Comparison of ENCODE assay signal across 12 cellular contexts in the genomic region with DNA sequence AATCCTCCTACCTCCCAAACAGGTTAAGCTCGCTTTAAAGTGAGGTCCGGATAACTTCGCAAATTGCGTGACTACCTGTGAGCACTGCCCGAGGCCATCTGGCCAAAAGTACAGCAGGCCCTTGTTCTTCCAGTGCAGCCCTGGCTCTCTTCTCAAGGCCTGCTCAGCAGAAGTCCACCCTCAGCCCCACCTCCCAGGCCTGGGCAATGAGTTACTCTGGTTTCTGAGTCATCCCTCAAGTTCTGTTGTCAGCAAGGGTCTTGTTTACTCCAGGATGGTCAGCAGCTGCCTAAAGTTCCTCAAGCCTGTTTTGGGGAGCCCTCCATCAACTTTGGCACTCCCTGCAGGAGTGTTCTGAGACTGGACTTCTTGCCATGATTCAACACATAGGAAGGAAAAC.
DNase-seq lines count a peak whose midpoint lies in the region; TF ChIP-seq lines count a peak whose summit lies in the region.
"Had no signal": no experiment of that assay in that cellular context is flagged by ENCODE, and none has a peak within 500 bp of the region (broad histone marks: within the 10 kb centered on the region; RNA-seq: fewer than 3 reads in every experiment).

No MANE protein-coding gene starts in this region.

- H3K4me3 Mint-ChIP-seq in chondrocyte (ENCODE audit: unreplicated experiment): no peak overlapping the region
- H3K4me3 Mint-ChIP-seq: mesothelial cell of epicardium, T-helper 17 cell had no signal

- no peak for TF ChIP-seq CTCF in chondrocyte (IDR thresholded peaks at IDR 0.05)
- no peak for TF ChIP-seq CTCF in thyroid gland (IDR thresholded peaks at IDR 0.05)

- no peaks in the 10 kb centered on the region for H3K27me3 ChIP-seq in thyroid gland

- no peak for TF ChIP-seq POLR2A in thyroid gland (IDR thresholded peaks at IDR 0.05)

- H3K27me3 Mint-ChIP-seq in chondrocyte (ENCODE audit: low read depth): no peaks in the 10 kb centered on the region
- H3K27me3 Mint-ChIP-seq: T-helper 17 cell had no signal

- H3K4me3 ChIP-seq in thyroid gland (replicated peaks in 1 of 3): no peak overlapping the region
- H3K4me3 ChIP-seq: cardiac muscle cell had no signal

- intact Hi-C loops in thyroid gland (cut with DNase I): no loop called here

- no peaks in the 10 kb centered on the region for H3K9me3 ChIP-seq in thyroid gland

- peaks cover 15% of the 10 kb centered on the region for H3K36me3 Mint-ChIP-seq in chondrocyte (ENCODE audit: low read depth)
- H3K36me3 Mint-ChIP-seq: mesothelial cell of epicardium had no signal

- peaks cover 16 to 17% of the 10 kb centered on the region in 2 donors for H3K36me3 ChIP-seq in thyroid gland
- H3K36me3 ChIP-seq: cardiac muscle cell had no signal

- H3K27ac ChIP-seq in thyroid gland: peak overlapping the region in 2 of 3 donors; percentile 21 to 60
- H3K27ac ChIP-seq: cardiac muscle cell had no signal

- H3K4me1 ChIP-seq in thyroid gland: peaks cover 35 to 54% of the 10 kb centered on the region in 2 donors

- H3K27ac Mint-ChIP-seq in chondrocyte (ENCODE audit: unreplicated experiment): peak overlapping the region; percentile 81
- H3K27ac Mint-ChIP-seq: T-helper 17 cell had no signal

- no peaks in the 10 kb centered on the region for H3K9me3 Mint-ChIP-seq in chondrocyte (ENCODE audit: low read depth)
- H3K9me3 Mint-ChIP-seq: mesothelial cell of epicardium had no signal

- peaks cover 58% of the 10 kb centered on the region for H3K4me1 Mint-ChIP-seq in chondrocyte (ENCODE audit: low read depth)
- H3K4me1 Mint-ChIP-seq: T-helper 17 cell had no signal

- DNase-seq in HT-29 (ENCODE audit: low spot score) (peak; percentile 84), chondrocyte (ENCODE audit: low spot score) (no peak), kidney tubule cell (ENCODE audit: low spot score) (peak; percentile 80), thyroid gland (no peak), DMS 273 (lab: John Stamatoyannopoulos, UW; ENCODE audit: unreplicated experiment) (no peak), NCI-H187 (lab: John Stamatoyannopoulos, UW) (no peak)
- DNase-seq in stimulated activated naive CD4-positive, alpha-beta T cell (lab: John Stamatoyannopoulos, UW): no peak
- DNase-seq in activated CD4-positive, CD25-positive, alpha-beta regulatory T cell (lab: John Stamatoyannopoulos, UW): no peak
- DNase-seq: NCI-H1105, T-helper 17 cell had no signal

- 92 to 93% methylated on average over 5 of the region's 5 CpGs for WGBS in thyroid gland, 2 donors

Comparison
In these comparisons a context has a peak if more than half of its experiments do, and no peak if none do; other contexts are left out.
1. DNase-seq: peak in HT-29 (single experiment) and kidney tubule cell (single experiment); none in chondrocyte (single experiment), thyroid gland (0 of 2), DMS 273 (single experiment), stimulated activated naive CD4-positive, alpha-beta T cell (0 of 6), NCI-H187 (0 of 2) and activated CD4-positive, CD25-positive, alpha-beta regulatory T cell (0 of 4).